In the genomic region with DNA sequence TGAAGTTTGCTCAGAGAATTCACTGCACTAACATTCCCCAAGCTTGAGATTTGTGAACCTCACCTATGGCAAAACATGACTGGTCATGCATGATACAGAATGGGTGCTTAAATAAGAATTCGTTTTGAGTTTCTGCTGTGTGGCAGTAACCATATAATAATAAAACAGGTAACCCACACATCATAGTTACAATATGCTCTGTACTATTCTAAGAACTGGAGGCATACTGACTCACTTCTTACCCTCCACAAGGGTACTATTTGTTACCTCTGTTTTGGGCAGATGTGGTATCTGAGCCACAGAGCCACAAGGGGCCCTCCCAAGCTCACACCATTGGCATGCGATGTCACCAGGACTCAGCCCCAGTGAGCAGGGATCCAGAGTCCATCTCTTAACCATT, we compare ENCODE assay signal across 11 cellular contexts. TPM values are rescaled to one million over a fixed set of nuclear protein-coding genes. Genes with fewer than 3 reads are reported as not detected.
A peak's percentile ranks its signal among the peaks of the same experiment; 100 is the strongest.
DNase-seq lines count a peak whose midpoint lies in the region; ATAC-seq and TF ChIP-seq lines count a peak whose summit lies in the region.
"Had no signal": no experiment of that assay in that cellular context is flagged by ENCODE, and none has a peak within 500 bp of the region (broad histone marks: within the 10 kb centered on the region; RNA-seq: fewer than 3 reads in every experiment).

No MANE protein-coding gene starts in this region.

- H3K27me3 ChIP-seq in upper lobe of right lung (no peaks in the 10 kb centered on the region), mesenchymal stem cell (ENCODE audit: control insufficient read depth in 1 of 2, insufficient read depth in 1 of 2, low read length in 2 of 2) (peaks cover 0 to 36% of the 10 kb centered on the region in 2 experiments)
- H3K27me3 ChIP-seq: SJCRH30 had no signal

- H3K4me1 ChIP-seq in upper lobe of right lung (peaks cover 35% of the 10 kb centered on the region), mesenchymal stem cell (ENCODE audit: control insufficient read depth, insufficient read depth, low read depth, low read length) (peaks cover 8% of the 10 kb centered on the region)

- H4K91ac ChIP-seq in mesenchymal stem cell (ENCODE audit: low read length), result no peak overlapping the region

- H2BK12ac ChIP-seq in mesenchymal stem cell (ENCODE audit: low read length in 2 of 2), result no peak overlapping the region

- H3K27ac ChIP-seq in upper lobe of right lung (no peak overlapping the region), mesenchymal stem cell (ENCODE audit: low read length, poor library complexity, severe bottlenecking) (no peak overlapping the region)
- H3K27ac ChIP-seq: SJCRH30 had no signal

- peak; percentile 41 to 42 for DNase-seq in activated T-cell treated with anti-CD3 and anti-CD28 coated beads, Interleukin-2, amount 50 U/mL, for 48 hours
- DNase-seq in activated T-cell treated with anti-CD3 and anti-CD28 coated beads for 4 hours, result no peak
- peak; percentile 42 for DNase-seq in renal cortical epithelial cell (ENCODE audit: low read depth)
- no peak for DNase-seq in upper lobe of right lung
- DNase-seq in HEK293T (ENCODE audit: extremely low spot score), result no peak
- DNase-seq in mesenchymal stem cell, result no peak
- DNase-seq: DMS79 treated with DMSO at 0.1 percent for 48 hours, NCI-H510A treated with DMSO at 0.1 percent for 48 hours, SJCRH30 had no signal

- no peak overlapping the region for H2AFZ ChIP-seq in mesenchymal stem cell (ENCODE audit: low read depth, low read length)

- ATAC-seq in HG02571 (IDR thresholded peaks at IDR 0.05; ENCODE audit: unreplicated experiment) (peak; percentile 40), HG03520 (IDR thresholded peaks at IDR 0.05; ENCODE audit: unreplicated experiment) (peak; percentile 27), upper lobe of right lung (no peak)

- H3K36me3 ChIP-seq in upper lobe of right lung (no peaks in the 10 kb centered on the region), mesenchymal stem cell (ENCODE audit: control insufficient read depth in 1 of 2, insufficient read depth in 2 of 2, low read depth in 1 of 2, low read length in 2 of 2) (no peaks in the 10 kb centered on the region)
- H3K36me3 ChIP-seq: SJCRH30 had no signal

- no peak overlapping the region for H2BK120ac ChIP-seq in mesenchymal stem cell (ENCODE audit: low read depth, low read length)

- intact Hi-C loops in upper lobe of right lung (cut with DNase I), result no loop called here

- no peak overlapping the region for H4K8ac ChIP-seq in mesenchymal stem cell (ENCODE audit: low read length)

- no CpG with 5 or more reads among the region's 2 CpGs for WGBS in mesenchymal stem cell

- H3K23ac ChIP-seq in mesenchymal stem cell (ENCODE audit: low read length in 2 of 2), result no peak overlapping the region

- POLR2A ChIA-PET in HEK293T (lab: Yijun Ruan, JAX), result no interaction called here

- H2BK15ac ChIP-seq in mesenchymal stem cell (ENCODE audit: low read depth, poor library complexity, severe bottlenecking), result no peak overlapping the region

- no peak overlapping the region for H3K9ac ChIP-seq in mesenchymal stem cell (ENCODE audit: low read length)

- no peak overlapping the region for H3K4me3 ChIP-seq in upper lobe of right lung
- H3K4me3 ChIP-seq in mesenchymal stem cell (ENCODE audit: insufficient read depth in 1 of 2, low read depth in 1 of 2, low read length in 2 of 2), result no peak overlapping the region
- H3K4me3 ChIP-seq: SJCRH30 had no signal

- H3K4ac ChIP-seq in mesenchymal stem cell (ENCODE audit: low read depth in 1 of 2, low read length in 2 of 2), result no peak overlapping the region

- no peaks in the 10 kb centered on the region for H3K79me1 ChIP-seq in mesenchymal stem cell (replicated peaks; ENCODE audit: low read length, poor library complexity, severe bottlenecking)

- no peak overlapping the region for H3K18ac ChIP-seq in mesenchymal stem cell (ENCODE audit: low read depth in 1 of 2, low read length in 2 of 2)

- H2BK5ac ChIP-seq in mesenchymal stem cell (ENCODE audit: low read depth, low read length, poor library complexity, severe bottlenecking), result no peak overlapping the region

- CTCF ChIA-PET in HEK293T (lab: Yijun Ruan, JAX), result no interaction called here

- no peak overlapping the region for H2AK5ac ChIP-seq in mesenchymal stem cell (ENCODE audit: low read length, severe bottlenecking)

- no peaks in the 10 kb centered on the region for H3K9me3 ChIP-seq in upper lobe of right lung
- H3K9me3 ChIP-seq in mesenchymal stem cell (ENCODE audit: control insufficient read depth, low read length), result no peaks in the 10 kb centered on the region
- H3K9me3 ChIP-seq: SJCRH30 had no signal

- no peak overlapping the region for H3K4me2 ChIP-seq in mesenchymal stem cell (ENCODE audit: low read length, poor library complexity, severe bottlenecking)

- H3K14ac ChIP-seq in mesenchymal stem cell (ENCODE audit: low read length in 2 of 2), result no peak overlapping the region

- no peak for TF ChIP-seq CTCF in upper lobe of right lung (IDR thresholded peaks at IDR 0.05)

TF ChIP-seq in HEK293T, 16 proteins besides CTCF, POLR2A, EP300 and RAD21:
- no peak for TF ChIP-seq BHLHE40 (IDR thresholded peaks at IDR 0.05; ENCODE audit: borderline replicate concordance)
- no peak for TF ChIP-seq LEF1 (IDR thresholded peaks at IDR 0.05; ENCODE audit: borderline replicate concordance)
- no peak for TF ChIP-seq SP1 (IDR thresholded peaks at IDR 0.05)
- TF ChIP-seq, protein P1, sequence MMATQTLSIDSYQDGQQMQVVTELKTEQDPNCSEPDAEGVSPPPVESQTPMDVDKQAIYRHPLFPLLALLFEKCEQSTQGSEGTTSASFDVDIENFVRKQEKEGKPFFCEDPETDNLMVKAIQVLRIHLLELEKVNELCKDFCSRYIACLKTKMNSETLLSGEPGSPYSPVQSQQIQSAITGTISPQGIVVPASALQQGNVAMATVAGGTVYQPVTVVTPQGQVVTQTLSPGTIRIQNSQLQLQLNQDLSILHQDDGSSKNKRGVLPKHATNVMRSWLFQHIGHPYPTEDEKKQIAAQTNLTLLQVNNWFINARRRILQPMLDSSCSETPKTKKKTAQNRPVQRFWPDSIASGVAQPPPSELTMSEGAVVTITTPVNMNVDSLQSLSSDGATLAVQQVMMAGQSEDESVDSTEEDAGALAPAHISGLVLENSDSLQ (IDR thresholded peaks at IDR 0.05), result no peak
- TF ChIP-seq ZNF384 (IDR thresholded peaks at IDR 0.05), result no peak
- no peak for TF ChIP-seq FOXM1 (IDR thresholded peaks at IDR 0.05; ENCODE audit: borderline replicate concordance)
- TF ChIP-seq ARNT (IDR thresholded peaks at IDR 0.05), result no peak
- TF ChIP-seq CTBP1 (IDR thresholded peaks at IDR 0.05; ENCODE audit: borderline replicate concordance), result no peak
- TF ChIP-seq TARDBP (IDR thresholded peaks at IDR 0.05), result no peak
- TF ChIP-seq SUZ12 (IDR thresholded peaks at IDR 0.05), result no peak
- no peak for TF ChIP-seq ELF4 (IDR thresholded peaks at IDR 0.05)
- TF ChIP-seq L3MBTL2 (conservative IDR thresholded peaks at IDR 0.05), result no peak
- TF ChIP-seq HDGF (IDR thresholded peaks at IDR 0.05; ENCODE audit: borderline replicate concordance), result no peak
- TF ChIP-seq FOXA1 (IDR thresholded peaks at IDR 0.05), result no peak
- no peak for TF ChIP-seq FOXK2 (IDR thresholded peaks at IDR 0.05)
- no peak for TF ChIP-seq NFRKB (IDR thresholded peaks at IDR 0.05)

RNA-seq across cellular contexts. Expression of a gene that starts 17.6 kb away (rescaled TPM):
- 30.4 and 37.8 TPM in 2 replicates for total RNA-seq in renal cortical epithelial cell
- 19.0 TPM for total RNA-seq in upper lobe of right lung
- 0.33 TPM for polyA plus RNA-seq in mesenchymal stem cell (2013, experiment 1 of 2)
- 0.34 TPM for polyA plus RNA-seq in mesenchymal stem cell (2013, experiment 2 of 2)

Comparison
In these comparisons a context has a peak if more than half of its experiments do, and no peak if none do; other contexts are left out.
1. DNase-seq: peak in activated T-cell treated with anti-CD3 and anti-CD28 coated beads, Interleukin-2, amount 50 U/mL, for 48 hours (2 of 2) and renal cortical epithelial cell (single experiment); none in activated T-cell treated with anti-CD3 and anti-CD28 coated beads for 4 hours (single experiment), upper lobe of right lung (single experiment), HEK293T (single experiment) and mesenchymal stem cell (single experiment).